ENCODE assay signal across 1 cellular context in genomic region chr1:30907641-30908445, GRCh38.
TF ChIP-seq lines count a peak whose summit lies in the region.

No MANE protein-coding gene starts in this region.

TF ChIP-seq in IMR-90, 13 proteins besides CTCF, POLR2A, EP300 and RAD21:
- TF ChIP-seq FOS (IDR thresholded peaks at IDR 0.05; ENCODE audit: low read depth, low read length), result no peak
- TF ChIP-seq MAZ (IDR thresholded peaks at IDR 0.05; ENCODE audit: borderline replicate concordance, low read depth, low read length), result 0 out of 2 replicates have a peak, but pooled peaks have one; percentile 18
